Comparison of ENCODE assay signal across 1 cellular context in genomic region chr16:54102888-54103866, GRCh38.
TF ChIP-seq lines count a peak whose summit lies in the region.

No MANE protein-coding gene starts in this region.

TF ChIP-seq in HepG2, 621 proteins besides CTCF, POLR2A, EP300 and RAD21 (continued from another document and continues in another):
- no peak for TF ChIP-seq TRAFD1 (CRISPR knock-in tag; IDR thresholded peaks at IDR 0.05; ENCODE audit: borderline replicate concordance)
- TF ChIP-seq KDM4B (CRISPR knock-in tag; IDR thresholded peaks at IDR 0.05), result no peak
- no peak for TF ChIP-seq TGIF2 (CRISPR knock-in tag; IDR thresholded peaks at IDR 0.05)
- peak; percentile 17; the same call in 1 of the 2 replicates for TF ChIP-seq UBTF (CRISPR knock-in tag; IDR thresholded peaks at IDR 0.05)
- no peak for TF ChIP-seq ZBTB10 (CRISPR knock-in tag; IDR thresholded peaks at IDR 0.05; ENCODE audit: borderline replicate concordance)
- TF ChIP-seq LBX2 (CRISPR knock-in tag; IDR thresholded peaks at IDR 0.05; ENCODE audit: borderline replicate concordance), result no peak
- no peak for TF ChIP-seq CHD2 (IDR thresholded peaks at IDR 0.05; ENCODE audit: low read depth, low read length)
- peak in 1 of 2 experiments; percentile 38; a peak in 1 of 4 replicates for TF ChIP-seq KLF16 (CRISPR knock-in tag; IDR thresholded peaks at IDR 0.05)
- no peak for TF ChIP-seq ZFP36L1 (CRISPR knock-in tag; IDR thresholded peaks at IDR 0.05)
- no peak for TF ChIP-seq TAF1 (CRISPR knock-in tag; IDR thresholded peaks at IDR 0.05)
- TF ChIP-seq EEA1 (CRISPR knock-in tag; IDR thresholded peaks at IDR 0.05; ENCODE audit: borderline replicate concordance), result no peak
- no peak for TF ChIP-seq KLF15 (CRISPR knock-in tag; IDR thresholded peaks at IDR 0.05; ENCODE audit: borderline replicate concordance)
- no peak; the same call in 1 of the 2 replicates for TF ChIP-seq POGK (CRISPR knock-in tag; conservative IDR thresholded peaks at IDR 0.05)
- TF ChIP-seq ZNF597 (CRISPR knock-in tag; IDR thresholded peaks at IDR 0.05), result no peak
- TF ChIP-seq GATA4 (IDR thresholded peaks at IDR 0.05; ENCODE audit: borderline replicate concordance, low read depth), result peak; percentile 92
- no peak for TF ChIP-seq ZNF607 (CRISPR knock-in tag; IDR thresholded peaks at IDR 0.05; ENCODE audit: borderline replicate concordance)
- TF ChIP-seq ZNF577 (CRISPR knock-in tag; IDR thresholded peaks at IDR 0.05; ENCODE audit: borderline replicate concordance, low read depth), result no peak
- TF ChIP-seq FOXA3 (CRISPR knock-in tag; IDR thresholded peaks at IDR 0.05), result peak; percentile 89
- TF ChIP-seq ZNF737 (CRISPR knock-in tag; IDR thresholded peaks at IDR 0.05; ENCODE audit: borderline replicate concordance), result no peak
- no peak for TF ChIP-seq GMEB2 (CRISPR knock-in tag; IDR thresholded peaks at IDR 0.05; ENCODE audit: low read depth)
- TF ChIP-seq HOXA5 (CRISPR knock-in tag; IDR thresholded peaks at IDR 0.05), result no peak
- peak; percentile 18; the same call in 1 of the 2 replicates for TF ChIP-seq TOE1 (CRISPR knock-in tag; IDR thresholded peaks at IDR 0.05)
- no peak for TF ChIP-seq TEF (CRISPR knock-in tag; IDR thresholded peaks at IDR 0.05)
- TF ChIP-seq ZNF83 (CRISPR knock-in tag; IDR thresholded peaks at IDR 0.05; ENCODE audit: borderline replicate concordance), result no peak
- TF ChIP-seq KMT2A (CRISPR knock-in tag; IDR thresholded peaks at IDR 0.05), result no peak
- no peak for TF ChIP-seq ZSCAN22 (CRISPR knock-in tag; IDR thresholded peaks at IDR 0.05)
- 0 out of 2 replicates have a peak, but pooled peaks have one; percentile 20 for TF ChIP-seq ZNF543 (CRISPR knock-in tag; IDR thresholded peaks at IDR 0.05)
- peak; percentile 88; the same call in 1 of the 2 replicates for TF ChIP-seq ZNF775 (CRISPR knock-in tag; IDR thresholded peaks at IDR 0.05; ENCODE audit: borderline replicate concordance)
- no peak for TF ChIP-seq NFYB (CRISPR knock-in tag; IDR thresholded peaks at IDR 0.05)
- TF ChIP-seq MAX (IDR thresholded peaks at IDR 0.05), result no peak
- TF ChIP-seq KDM6A (CRISPR knock-in tag; IDR thresholded peaks at IDR 0.05; ENCODE audit: low read depth), result peak; percentile 71
- TF ChIP-seq ZNF503 (CRISPR knock-in tag; IDR thresholded peaks at IDR 0.05), result peak; percentile 94
- TF ChIP-seq ZNF761 (CRISPR knock-in tag; conservative IDR thresholded peaks at IDR 0.05), result no peak
- TF ChIP-seq ZNF746 (CRISPR knock-in tag; IDR thresholded peaks at IDR 0.05), result 0 out of 2 replicates have a peak, but pooled peaks have one; percentile 42
- TF ChIP-seq ZIK1 (CRISPR knock-in tag; IDR thresholded peaks at IDR 0.05; ENCODE audit: borderline replicate concordance, low read depth), result no peak
- TF ChIP-seq CENPX (CRISPR knock-in tag; IDR thresholded peaks at IDR 0.05), result no peak
- TF ChIP-seq NFE2L1 (CRISPR knock-in tag; IDR thresholded peaks at IDR 0.05; ENCODE audit: borderline replicate concordance), result no peak
- no peak for TF ChIP-seq ZNF121 (CRISPR knock-in tag; IDR thresholded peaks at IDR 0.05)
- no peak for TF ChIP-seq POLR2AphosphoS5 (IDR thresholded peaks at IDR 0.05; ENCODE audit: low read depth, low read length)
- no peak for TF ChIP-seq ZNF333 (CRISPR knock-in tag; IDR thresholded peaks at IDR 0.05; ENCODE audit: borderline replicate concordance)
- TF ChIP-seq ZNF317 (CRISPR knock-in tag; IDR thresholded peaks at IDR 0.05), result no peak
- TF ChIP-seq MBD4 (IDR thresholded peaks at IDR 0.05; ENCODE audit: borderline replicate concordance, low read length), result peak; percentile 65; the same call in 1 of the 2 replicates
- TF ChIP-seq MXI1 (IDR thresholded peaks at IDR 0.05; ENCODE audit: borderline replicate concordance, low read depth, low read length), result no peak
- TF ChIP-seq SALL1 (CRISPR knock-in tag; IDR thresholded peaks at IDR 0.05), result peak; percentile 68; the same call in 1 of the 2 replicates
- TF ChIP-seq ZNF138 (CRISPR knock-in tag; IDR thresholded peaks at IDR 0.05; ENCODE audit: low read depth), result no peak
- no peak for TF ChIP-seq CCDC6 (CRISPR knock-in tag; IDR thresholded peaks at IDR 0.05)
- peak; percentile 97 for TF ChIP-seq PAXIP1 (CRISPR knock-in tag; conservative IDR thresholded peaks at IDR 0.05)
